26 cellular contexts compared by ENCODE assay signal in genomic region chr9:73014011-73014410, GRCh38.
"Had no signal": no experiment of that assay in that cellular context is flagged by ENCODE, and none has a peak within 500 bp of the region (broad histone marks: within the 10 kb centered on the region; RNA-seq: fewer than 3 reads in every experiment).

No MANE protein-coding gene starts in this region.

- H3K27ac ChIP-seq: esophagus squamous epithelium, neural progenitor cell, parathyroid adenoma, right atrium auricular region, stomach, tibial nerve, upper lobe of right lung, uterus had no signal

- H3K9me3 ChIP-seq: esophagus squamous epithelium, upper lobe of right lung, uterus had no signal

- H3K27me3 ChIP-seq: esophagus squamous epithelium, neural progenitor cell, right atrium auricular region, stomach, tibial nerve, upper lobe of right lung, uterus had no signal

- H3K4me3 ChIP-seq: esophagus squamous epithelium, neural progenitor cell, right atrium auricular region, smooth muscle cell, stomach, tibial nerve, upper lobe of right lung, uterus had no signal

- H3K36me3 ChIP-seq: esophagus squamous epithelium, neural progenitor cell, right atrium auricular region, stomach, tibial nerve, upper lobe of right lung had no signal

- H3K9ac ChIP-seq: neural progenitor cell, parathyroid adenoma had no signal

- FAIRE-seq: colon, keratinocyte had no signal

- H2AFZ ChIP-seq: neural progenitor cell, parathyroid adenoma had no signal

- H3K79me2 ChIP-seq: parathyroid adenoma had no signal

- H3K4me1 ChIP-seq: neural progenitor cell, parathyroid adenoma, right atrium auricular region, upper lobe of right lung, uterus had no signal

- DNase-seq: central memory CD4-positive, alpha-beta T cell; effector memory CD4-positive, alpha-beta T cell; erythroblast; esophagus squamous epithelium; foreskin melanocyte; hypothalamus; immature natural killer cell; mesendoderm; midbrain; naive thymus-derived CD4-positive, alpha-beta T cell; stimulated activated CD4-positive, alpha-beta T cell treated with anti-CD3 and anti-CD28 coated beads, Interleukin-12 subunit alpha, Interleukin-12 subunit beta, amount 100 ng/mL, for 4 hours; stimulated activated CD4-positive, alpha-beta T cell treated with anti-CD3 and anti-CD28 coated beads, Interleukin-1b, Interleukin-23, amount 100 ng/mL, for 48 hours; stimulated activated CD4-positive, alpha-beta T cell treated with anti-CD3 and anti-CD28 coated beads, Interleukin-4, amount 100 ng/mL, for 1 hour; stimulated activated CD8-positive, alpha-beta memory T cell treated with anti-CD3 and anti-CD28 coated beads, Interleukin-4, amount 100 ng/mL, for 48 hours; stimulated activated naive CD4-positive, alpha-beta T cell treated with Interleukin-2 at 50 U/mL for 16 hours; stomach; upper lobe of right lung; uterus had no signal

- ATAC-seq: left lobe of liver; naive thymus-derived CD4-positive, alpha-beta T cell; upper lobe of right lung had no signal

- H3K4me2 ChIP-seq: neural progenitor cell, smooth muscle cell had no signal
